In the genomic region with DNA sequence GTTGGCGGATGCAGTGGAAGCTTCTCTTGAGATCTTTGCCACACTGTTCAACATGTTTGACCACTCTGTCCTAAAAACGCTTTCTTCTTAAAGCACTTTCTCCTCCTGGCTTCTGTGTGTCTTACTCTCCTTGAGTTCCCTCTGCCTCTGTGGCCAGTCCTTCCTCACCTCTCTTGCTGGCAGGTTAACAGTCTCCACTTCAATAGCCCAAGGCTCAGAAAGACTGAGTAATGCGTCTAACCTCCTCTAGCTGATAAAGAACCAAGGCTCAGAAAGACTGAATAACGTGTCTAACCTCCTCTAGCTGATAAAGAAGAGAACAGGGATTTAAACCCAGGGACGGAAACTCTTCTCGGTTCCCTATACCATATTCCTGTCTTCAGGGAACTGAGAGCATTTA, we compare ENCODE assay signal across 34 cellular contexts.
DNase-seq lines count a peak whose midpoint lies in the region; ATAC-seq, FAIRE-seq and TF ChIP-seq lines count a peak whose summit lies in the region.
"Had no signal": no experiment of that assay in that cellular context is flagged by ENCODE, and none has a peak within 500 bp of the region (broad histone marks: within the 10 kb centered on the region; RNA-seq: fewer than 3 reads in every experiment).

No MANE protein-coding gene starts in this region.

- DNase-seq in MCF 10A (ENCODE audit: unreplicated experiment) (no peak), breast epithelium (ENCODE audit: low spot score in 2 of 2) (no peak), K562 (ENCODE audit: extremely low read depth in 1 of 4, low spot score in 3 of 4) (peak in 1 of 4 experiments; percentile 28), mesenteric fat pad (ENCODE audit: low spot score) (peak; percentile 11), type B pancreatic cell (ENCODE audit: extremely low spot score, unreplicated experiment) (no peak), NCI-H2029 treated with DMSO at 0.1 percent for 48 hours (lab: John Stamatoyannopoulos, UW) (no peak), NCI-H524 treated with DMSO at 0.1 percent for 48 hours (lab: John Stamatoyannopoulos, UW) (no peak), SIG-M5 (lab: John Stamatoyannopoulos, UW) (no peak)
- DNase-seq: 8988T; activated CD8-positive, alpha-beta memory T cell treated with anti-CD3 and anti-CD28 coated beads, Interleukin-2, amount 50 U/mL, for 48 hours; activated CD8-positive, alpha-beta T cell treated with anti-CD3 and anti-CD28 coated beads for 36 hours; amygdala; Calu3; DMS79; effector memory CD8-positive, alpha-beta T cell; GDM1; glutamatergic neuron; NCI-H1092 treated with DMSO at 0.1 percent for 48 hours; NCI-H1694 treated with DMSO at 0.1 percent for 48 hours; NCI-H2171 treated with DMSO at 0.1 percent for 48 hours; NCI-H526; pancreas; Peyer's patch; SHP77 treated with DMSO at 0.1 percent for 48 hours; stimulated activated naive B cell treated with anti-CD40 and anti-IgM and Interleukin-4, amounts not matched to agents 10 μg/mL and 1 μg/mL and 100 μg/mL, for 72 hours; substantia nigra had no signal

- ATAC-seq in K562 = no peak; the same call in 2 of the 3 replicates
- ATAC-seq: activated CD8-positive, alpha-beta T cell treated with anti-CD3 and anti-CD28 coated beads for 36 hours; activated T-helper 17 cell treated with anti-CD3 and anti-CD28 coated beads, Interleukin-2, amount 50 U/mL, for 72 hours; effector memory CD8-positive, alpha-beta T cell; pancreas; stimulated activated naive B cell treated with anti-CD40 and anti-IgM and Interleukin-4, amounts not matched to agents 10 μg/mL and 1 μg/mL and 100 μg/mL, for 72 hours had no signal

- H3K9me3 Mint-ChIP-seq in MCF 10A (ENCODE audit: unreplicated experiment) (no peaks in the 10 kb centered on the region), type B pancreatic cell (no peaks in the 10 kb centered on the region)
- H3K9me3 Mint-ChIP-seq: activated CD8-positive, alpha-beta T cell treated with anti-CD3 and anti-CD28 coated beads for 36 hours; activated naive CD4-positive, alpha-beta T cell treated with anti-CD3 and anti-CD28 coated beads, Interleukin-2, amount 50 U/mL, for 24 hours; activated T-helper 17 cell treated with anti-CD3 and anti-CD28 coated beads, Interleukin-2, amount 50 U/mL, for 72 hours; effector memory CD8-positive, alpha-beta T cell; IgD-negative memory B cell; neural crest cell; stimulated activated naive B cell treated with anti-CD40 and anti-IgM and Interleukin-4, amounts not matched to agents 10 μg/mL and 1 μg/mL and 100 μg/mL, for 72 hours had no signal

- H3K27me3 Mint-ChIP-seq in MCF 10A (ENCODE audit: insufficient read depth, unreplicated experiment) (no peaks in the 10 kb centered on the region), type B pancreatic cell (no peaks in the 10 kb centered on the region)
- H3K27me3 Mint-ChIP-seq: activated CD8-positive, alpha-beta T cell treated with anti-CD3 and anti-CD28 coated beads for 36 hours; activated naive CD4-positive, alpha-beta T cell treated with anti-CD3 and anti-CD28 coated beads, Interleukin-2, amount 50 U/mL, for 24 hours; activated T-helper 17 cell treated with anti-CD3 and anti-CD28 coated beads, Interleukin-2, amount 50 U/mL, for 72 hours; effector memory CD8-positive, alpha-beta T cell; IgD-negative memory B cell; stimulated activated naive B cell treated with anti-CD40 and anti-IgM and Interleukin-4, amounts not matched to agents 10 μg/mL and 1 μg/mL and 100 μg/mL, for 72 hours had no signal

- no peak overlapping the region for H3K4me2 ChIP-seq in K562 (ENCODE audit: insufficient read depth, low read length)

- CTCF ChIA-PET in MCF 10A (lab: Yijun Ruan, JAX) (no interaction called here), K562 (lab: Yijun Ruan, JAX; ENCODE audit: low intra/inter-chr PET ratio) (no interaction called here)

- intact Hi-C loops in MCF 10A (cut with micrococcal nuclease) = no loop called here
- intact Hi-C loops in breast epithelium (cut with DNase I; ENCODE audit: low total_unique reads) = no loop called here
- intact Hi-C loops in K562 (cut with micrococcal nuclease) = no loop called here

- H3K4me3 Mint-ChIP-seq in MCF 10A (ENCODE audit: unreplicated experiment) (no peak overlapping the region), type B pancreatic cell (peak overlapping the region; percentile 13)
- H3K4me3 Mint-ChIP-seq: activated CD8-positive, alpha-beta T cell treated with anti-CD3 and anti-CD28 coated beads for 36 hours; activated naive CD4-positive, alpha-beta T cell treated with anti-CD3 and anti-CD28 coated beads, Interleukin-2, amount 50 U/mL, for 24 hours; activated T-helper 17 cell treated with anti-CD3 and anti-CD28 coated beads, Interleukin-2, amount 50 U/mL, for 72 hours; effector memory CD8-positive, alpha-beta T cell; IgD-negative memory B cell; neural crest cell; stimulated activated naive B cell treated with anti-CD40 and anti-IgM and Interleukin-4, amounts not matched to agents 10 μg/mL and 1 μg/mL and 100 μg/mL, for 72 hours had no signal

- H3K4me1 Mint-ChIP-seq in MCF 10A (ENCODE audit: insufficient read depth, unreplicated experiment) = peaks cover 35% of the 10 kb centered on the region
- H3K4me1 Mint-ChIP-seq in type B pancreatic cell (ENCODE audit: unreplicated experiment) = peaks cover 62% of the 10 kb centered on the region
- H3K4me1 Mint-ChIP-seq: activated naive CD4-positive, alpha-beta T cell treated with anti-CD3 and anti-CD28 coated beads, Interleukin-2, amount 50 U/mL, for 24 hours; stimulated activated naive B cell treated with anti-CD40 and anti-IgM and Interleukin-4, amounts not matched to agents 10 μg/mL and 1 μg/mL and 100 μg/mL, for 72 hours had no signal

- no peak overlapping the region for H2AFZ ChIP-seq in K562 (ENCODE audit: low read depth, low read length)

- in situ Hi-C loops in K562 (cut with MboI) = no loop called here

- no peaks in the 10 kb centered on the region for H3K36me3 ChIP-seq in breast epithelium
- no peaks in the 10 kb centered on the region for H3K36me3 ChIP-seq in K562 (ENCODE audit: control insufficient read depth, insufficient read depth, low read length)
- H3K36me3 ChIP-seq: cardiac muscle cell, pancreas, Peyer's patch had no signal

- FAIRE-seq in K562 (lab: Jason Lieb, UNC) = peak; percentile 23
- FAIRE-seq: pancreas had no signal

- H3K27me3 ChIP-seq in breast epithelium = no peaks in the 10 kb centered on the region
- no peaks in the 10 kb centered on the region for H3K27me3 ChIP-seq in K562 (ENCODE audit: control insufficient read depth in 2 of 2, insufficient read depth in 2 of 2, low read length in 2 of 2)
- H3K27me3 ChIP-seq: cardiac muscle cell, pancreas, Peyer's patch had no signal

- no peaks in the 10 kb centered on the region for H3K4me1 ChIP-seq in breast epithelium
- H3K4me1 ChIP-seq in K562 (replicated peaks in 1 of 2; ENCODE audit: control insufficient read depth in 2 of 2, insufficient read depth in 2 of 2, low read length in 2 of 2) = peaks cover under 1 to 9% of the 10 kb centered on the region in 2 experiments; a peak in 3 of 5 replicates
- H3K4me1 ChIP-seq: pancreas, Peyer's patch had no signal

- H4K20me1 ChIP-seq in K562 (replicated peaks; ENCODE audit: control insufficient read depth, insufficient read depth, low read length) = no peaks in the 10 kb centered on the region; the same call in none of the 2 replicates

- POLR2A ChIA-PET in MCF 10A (lab: Yijun Ruan, JAX) = interaction anchor here (0.6 to 1.7 kb wide), 6 partner anchors 18 to 250 kb away, joined by 3 to 4 read pairs (median 3); no protein-coding TSS in a partner anchor
- POLR2A ChIA-PET in K562 (lab: Yijun Ruan, JAX) = interaction anchor here (0.8 kb wide), 1 partner anchor 59 kb away, joined by 3 read pairs; no protein-coding TSS in a partner anchor

- H3K79me2 ChIP-seq in K562 (ENCODE audit: control insufficient read depth, insufficient read depth, low read length) = no peaks in the 10 kb centered on the region

- no peaks in the 10 kb centered on the region for H3K9me1 ChIP-seq in K562 (ENCODE audit: control insufficient read depth, insufficient read depth, low read length)

- H3K4me3 ChIP-seq in breast epithelium = no peak overlapping the region
- no peak overlapping the region for H3K4me3 ChIP-seq in K562
- H3K4me3 ChIP-seq: cardiac muscle cell, lung, pancreas, Peyer's patch, skin epidermis had no signal

- 18% methylated on average over 6 of the region's 6 CpGs for WGBS in K562 (ENCODE audit: insufficient coverage, low coverage, missing lambda C conversion rate)

- TF ChIP-seq POLR2A in breast epithelium (IDR thresholded peaks at IDR 0.05) (no peak), K562 (conservative IDR thresholded peaks at IDR 0.05) (no peak)

- BruUV-seq in MCF 10A (replicated peaks; lab: Mats Ljungman, UMichigan) = no TSS peak
- BruUV-seq in K562 (replicated peaks; lab: Mats Ljungman, UMichigan) = no TSS peak

- TF ChIP-seq CTCF in MCF 10A (IDR thresholded peaks at IDR 0.05; ENCODE audit: unreplicated experiment) (no peak), breast epithelium (IDR thresholded peaks at IDR 0.05) (no peak), K562 (IDR thresholded peaks at IDR 0.05 in 2 of 3, conservative IDR thresholded peaks at IDR 0.05 in 1 of 3; ENCODE audit: insufficient read depth in 2 of 3, low read depth in 1 of 3, low read length in 3 of 3) (no peak), type B pancreatic cell (conservative IDR thresholded peaks at IDR 0.05) (no peak)

- H3K9ac ChIP-seq in K562 (ENCODE audit: insufficient read depth in 1 of 2, low read depth in 2 of 2, low read length in 2 of 2) = no peak overlapping the region

- H3K27ac Mint-ChIP-seq in MCF 10A (ENCODE audit: low read depth, unreplicated experiment) (peak overlapping the region; percentile 1), type B pancreatic cell (peak overlapping the region; percentile 35)
- H3K27ac Mint-ChIP-seq: activated CD8-positive, alpha-beta T cell treated with anti-CD3 and anti-CD28 coated beads for 36 hours; activated naive CD4-positive, alpha-beta T cell treated with anti-CD3 and anti-CD28 coated beads, Interleukin-2, amount 50 U/mL, for 24 hours; activated T-helper 17 cell treated with anti-CD3 and anti-CD28 coated beads, Interleukin-2, amount 50 U/mL, for 72 hours; IgD-negative memory B cell; stimulated activated naive B cell treated with anti-CD40 and anti-IgM and Interleukin-4, amounts not matched to agents 10 μg/mL and 1 μg/mL and 100 μg/mL, for 72 hours had no signal

- H3K9me3 ChIP-seq in breast epithelium = no peaks in the 10 kb centered on the region
- H3K9me3 ChIP-seq in K562 (replicated peaks; ENCODE audit: control insufficient read depth, insufficient read depth, low read depth, low read length) = no peaks in the 10 kb centered on the region
- H3K9me3 ChIP-seq: pancreas, Peyer's patch had no signal

- no peak for TF ChIP-seq RAD21 in K562 (CRISPR knock-in tag; conservative IDR thresholded peaks at IDR 0.05 in 1 of 2, IDR thresholded peaks at IDR 0.05 in 1 of 2)

- TF ChIP-seq EP300 in K562 (IDR thresholded peaks at IDR 0.05; ENCODE audit: low read length) = no peak

- H3K27ac ChIP-seq in breast epithelium (no peak overlapping the region), K562 (ENCODE audit: extremely low read depth, low read depth, low read length) (no peak overlapping the region)
- H3K27ac ChIP-seq: C4-2B, cardiac muscle cell, pancreas, Peyer's patch had no signal

- H3K36me3 Mint-ChIP-seq in MCF 10A (ENCODE audit: insufficient read depth, unreplicated experiment) = peaks cover 31% of the 10 kb centered on the region
- H3K36me3 Mint-ChIP-seq in type B pancreatic cell = peaks cover 20% of the 10 kb centered on the region

TF ChIP-seq in K562, 482 proteins besides CTCF, POLR2A, EP300 and RAD21 (continues in another document):
- TF ChIP-seq SMC3 (conservative IDR thresholded peaks at IDR 0.05; ENCODE audit: insufficient read depth, low read depth, low read length) = no peak
